ENCODE assay signal across 8 cellular contexts in the genomic region with DNA sequence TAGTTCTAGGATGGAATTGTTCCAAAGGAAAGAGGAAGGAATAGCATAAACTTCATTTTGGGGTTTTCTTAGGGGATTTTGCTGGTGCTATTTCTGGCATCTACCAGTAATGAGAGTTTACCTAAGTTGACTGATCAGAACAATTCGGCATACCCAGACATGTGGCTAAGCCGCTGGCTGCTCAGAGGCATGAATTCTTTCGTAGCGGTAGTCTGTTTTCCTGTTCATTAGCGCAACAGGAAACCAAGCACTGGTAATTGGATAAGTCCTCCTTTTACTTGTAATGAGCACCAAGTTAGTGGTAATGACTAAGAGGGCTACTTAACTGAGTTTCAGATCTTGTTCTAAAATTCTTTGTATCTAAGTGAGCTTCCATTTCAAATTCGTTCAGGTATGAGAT. TPM values are rescaled to one million over a fixed set of nuclear protein-coding genes. Genes with fewer than 3 reads are reported as not detected.
DNase-seq lines count a peak whose midpoint lies in the region; ATAC-seq and TF ChIP-seq lines count a peak whose summit lies in the region.

No MANE protein-coding gene starts in this region.

- H3K9me3 Mint-ChIP-seq in CD4-positive, CD25-positive, alpha-beta regulatory T cell, result peaks cover 0 to 2% (median 0%) of the 10 kb centered on the region in 7 donors
- no peaks in the 10 kb centered on the region for H3K9me3 Mint-ChIP-seq in activated T-helper 17 cell treated with anti-CD3 and anti-CD28 coated beads, Interleukin-2, amount 50 U/mL, for 72 hours

- H3K27me3 Mint-ChIP-seq in CD4-positive, CD25-positive, alpha-beta regulatory T cell, result no peaks in the 10 kb centered on the region
- no peaks in the 10 kb centered on the region for H3K27me3 Mint-ChIP-seq in activated T-helper 17 cell treated with anti-CD3 and anti-CD28 coated beads, Interleukin-2, amount 50 U/mL, for 72 hours

- peaks cover 78% of the 10 kb centered on the region for H3K4me1 ChIP-seq in CD4-positive, CD25-positive, alpha-beta regulatory T cell (ENCODE audit: control insufficient read depth, insufficient read depth, low read length, poor library complexity, severe bottlenecking)
- 0 out of 2 replicates have a peak, but pooled peaks cover 4% of the 10 kb centered on the region for H3K4me1 ChIP-seq in BE2C

- H3K36me3 Mint-ChIP-seq in CD4-positive, CD25-positive, alpha-beta regulatory T cell, result peaks cover 7% of the 10 kb centered on the region
- H3K36me3 Mint-ChIP-seq in activated T-helper 17 cell treated with anti-CD3 and anti-CD28 coated beads, Interleukin-2, amount 50 U/mL, for 72 hours (ENCODE audit: low read depth), result peaks cover 9% of the 10 kb centered on the region

- no peak for TF ChIP-seq CTCF in BE2C (IDR thresholded peaks at IDR 0.05; ENCODE audit: low read depth, low read length)

- peaks cover 2% of the 10 kb centered on the region for H3K36me3 ChIP-seq in CD4-positive, CD25-positive, alpha-beta regulatory T cell (ENCODE audit: control insufficient read depth, insufficient read depth, low read length)
- H3K36me3 ChIP-seq in BE2C, result peaks cover 8% of the 10 kb centered on the region

- H3K27ac Mint-ChIP-seq in CD4-positive, CD25-positive, alpha-beta regulatory T cell, result peak overlapping the region; percentile 93 to 95 (median 95)
- H3K27ac Mint-ChIP-seq in activated T-helper 17 cell treated with anti-CD3 and anti-CD28 coated beads, Interleukin-2, amount 50 U/mL, for 72 hours, result peak overlapping the region; percentile 69

- peak overlapping the region; percentile 86 for H3K27ac ChIP-seq in CD4-positive, CD25-positive, alpha-beta regulatory T cell (ENCODE audit: insufficient read depth, low read length, poor library complexity, severe bottlenecking)

- peaks cover 46 to 91% (median 74%) of the 10 kb centered on the region in 4 donors for H3K4me1 Mint-ChIP-seq in CD4-positive, CD25-positive, alpha-beta regulatory T cell
- peaks cover 69% of the 10 kb centered on the region for H3K4me1 Mint-ChIP-seq in activated T-helper 17 cell treated with anti-CD3 and anti-CD28 coated beads, Interleukin-2, amount 50 U/mL, for 72 hours

- peak overlapping the region; percentile 73 to 80 (median 78) for H3K4me3 Mint-ChIP-seq in CD4-positive, CD25-positive, alpha-beta regulatory T cell
- H3K4me3 Mint-ChIP-seq in activated T-helper 17 cell treated with anti-CD3 and anti-CD28 coated beads, Interleukin-2, amount 50 U/mL, for 72 hours, result peak overlapping the region; percentile 69

- peak; percentile 32 to 81 (median 65) for DNase-seq in CD4-positive, CD25-positive, alpha-beta regulatory T cell
- DNase-seq in NCI-H1694 treated with DMSO at 0.1 percent for 48 hours (lab: John Stamatoyannopoulos, UW) (no peak), NCI-H345 treated with DMSO at 0.1 percent for 48 hours (lab: John Stamatoyannopoulos, UW; ENCODE audit: unreplicated experiment) (no peak), BE2C (no peak), globus pallidus (ENCODE audit: low spot score) (no peak)

- ATAC-seq in CD4-positive, CD25-positive, alpha-beta regulatory T cell (ENCODE audit: low read depth in 2 of 2), result peak; percentile 54 to 64
- ATAC-seq in GM19468 (IDR thresholded peaks at IDR 0.05; ENCODE audit: extremely low read depth, unreplicated experiment) (peak; percentile 9), HG03520 (IDR thresholded peaks at IDR 0.05; ENCODE audit: unreplicated experiment) (peak; percentile 34)
- peak; percentile 32 for ATAC-seq in activated T-helper 17 cell treated with anti-CD3 and anti-CD28 coated beads, Interleukin-2, amount 50 U/mL, for 72 hours (replicated peaks)

- no peaks in the 10 kb centered on the region for H3K9me3 ChIP-seq in CD4-positive, CD25-positive, alpha-beta regulatory T cell (ENCODE audit: control insufficient read depth in 2 of 2, low read length in 2 of 2)
- H3K9me3 ChIP-seq in BE2C, result no peaks in the 10 kb centered on the region

- no peaks in the 10 kb centered on the region for H3K27me3 ChIP-seq in CD4-positive, CD25-positive, alpha-beta regulatory T cell (ENCODE audit: control insufficient read depth, insufficient read depth, low read length)
- H3K27me3 ChIP-seq in BE2C, result no peaks in the 10 kb centered on the region

- H3K4me3 ChIP-seq in CD4-positive, CD25-positive, alpha-beta regulatory T cell (ENCODE audit: low read depth, low read length), result peak overlapping the region; percentile 72
- H3K4me3 ChIP-seq in BE2C (ENCODE audit: low read depth, low read length), result no peak overlapping the region

RNA-seq across cellular contexts. Expression of gene C21orf91, which starts 38.6 kb away (rescaled TPM):
- 62.8 TPM for total RNA-seq in CD4-positive, CD25-positive, alpha-beta regulatory T cell
- 10 to 100 TPM; 59.3 to 74.6 (median 69.8) TPM for polyA plus RNA-seq in CD4-positive, CD25-positive, alpha-beta regulatory T cell
- total RNA-seq in activated T-helper 17 cell treated with anti-CD3 and anti-CD28 coated beads, Interleukin-2, amount 50 U/mL, for 72 hours, result 10 to 100 TPM; 23.2 to 26.1 TPM
- 8.2 TPM for polyA plus RNA-seq in BE2C (2012; ENCODE audit: insufficient read depth, insufficient read length, low read depth)

Comparison
In these comparisons a context has a peak if more than half of its experiments do, and no peak if none do; other contexts are left out.
1. ATAC-seq: peak in every context shown above with its lines; median percentile 59 in CD4-positive, CD25-positive, alpha-beta regulatory T cell; 34 in HG03520; 32 in activated T-helper 17 cell treated with anti-CD3 and anti-CD28 coated beads, Interleukin-2, amount 50 U/mL, for 72 hours; 9 in GM19468.
2. DNase-seq: peak in CD4-positive, CD25-positive, alpha-beta regulatory T cell (3 of 3); none in NCI-H1694 treated with DMSO at 0.1 percent for 48 hours (single experiment), NCI-H345 treated with DMSO at 0.1 percent for 48 hours (single experiment), BE2C (single experiment) and globus pallidus (single experiment).